ENCODE assay signal across 26 cellular contexts in the genomic region with DNA sequence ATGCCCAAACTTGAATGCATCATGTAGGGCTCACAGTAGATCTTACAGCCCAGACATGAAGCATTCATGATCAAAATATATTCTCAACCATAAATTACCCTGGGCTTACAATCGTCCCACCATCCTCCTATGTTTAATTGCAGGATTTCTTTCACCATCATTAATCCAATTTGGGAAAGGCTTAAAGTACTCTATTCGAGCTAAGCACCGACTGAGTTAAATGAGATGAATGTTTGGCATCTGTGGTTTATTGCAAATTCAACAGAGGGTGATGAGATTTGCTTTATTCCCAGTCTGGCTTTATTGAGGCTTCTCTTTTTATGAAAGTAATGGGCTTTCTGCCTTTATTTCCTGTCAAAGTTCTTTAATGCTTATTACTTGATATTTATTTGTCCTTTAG.
DNase-seq lines count a peak whose midpoint lies in the region; ATAC-seq and TF ChIP-seq lines count a peak whose summit lies in the region.
"Had no signal": no experiment of that assay in that cellular context is flagged by ENCODE, and none has a peak within 500 bp of the region (broad histone marks: within the 10 kb centered on the region; RNA-seq: fewer than 3 reads in every experiment).

No MANE protein-coding gene starts in this region.

- CTCF ChIA-PET in activated naive CD4-positive, alpha-beta T cell treated with anti-CD3 and anti-CD28 coated beads for 36 hours (lab: Charles Lee): no interaction called here
- CTCF ChIA-PET in PC-3 (lab: Charles Lee): no interaction called here

- POLR2A ChIA-PET in PC-3 (lab: Charles Lee; ENCODE audit: unreplicated experiment): no interaction called here

- H3K27ac Mint-ChIP-seq in activated naive CD4-positive, alpha-beta T cell treated with anti-CD3 and anti-CD28 coated beads, Interleukin-2, amount 50 U/mL, for 24 hours: peak overlapping the region; percentile 10
- H3K27ac Mint-ChIP-seq in activated naive CD4-positive, alpha-beta T cell treated with anti-CD3 and anti-CD28 coated beads for 36 hours: no peak overlapping the region
- H3K27ac Mint-ChIP-seq: CD4-positive, CD25-positive, alpha-beta regulatory T cell; GM23338 had no signal

- no peaks in the 10 kb centered on the region for H3K27me3 ChIP-seq in PC-3 (ENCODE audit: low read length)
- H3K27me3 ChIP-seq in MG63: no peaks in the 10 kb centered on the region
- H3K27me3 ChIP-seq: BE2C, Peyer's patch, SJCRH30 had no signal

- no peaks in the 10 kb centered on the region for H3K4me1 Mint-ChIP-seq in activated naive CD4-positive, alpha-beta T cell treated with anti-CD3 and anti-CD28 coated beads, Interleukin-2, amount 50 U/mL, for 24 hours
- H3K4me1 Mint-ChIP-seq in activated naive CD4-positive, alpha-beta T cell treated with anti-CD3 and anti-CD28 coated beads for 36 hours (ENCODE audit: low read depth): no peaks in the 10 kb centered on the region
- H3K4me1 Mint-ChIP-seq: CD4-positive, CD25-positive, alpha-beta regulatory T cell had no signal

- no peak overlapping the region for H2AFZ ChIP-seq in PC-3 (ENCODE audit: low read length)
- H2AFZ ChIP-seq: GM23338 had no signal

- H3K9me3 ChIP-seq in PC-3 (ENCODE audit: low read length): no peaks in the 10 kb centered on the region
- H3K9me3 ChIP-seq in MG63: no peaks in the 10 kb centered on the region
- H3K9me3 ChIP-seq: BE2C, Peyer's patch, SJCRH30 had no signal

- peaks cover 43% of the 10 kb centered on the region for H3K4me1 ChIP-seq in PC-3 (ENCODE audit: insufficient read depth, low read length)
- H3K4me1 ChIP-seq in urinary bladder (ENCODE audit: insufficient read depth): no peaks in the 10 kb centered on the region
- H3K4me1 ChIP-seq: BE2C, Peyer's patch had no signal

- H3K27me3 Mint-ChIP-seq in activated naive CD4-positive, alpha-beta T cell treated with anti-CD3 and anti-CD28 coated beads, Interleukin-2, amount 50 U/mL, for 24 hours: peaks cover 12% of the 10 kb centered on the region
- peaks cover 2% of the 10 kb centered on the region for H3K27me3 Mint-ChIP-seq in activated naive CD4-positive, alpha-beta T cell treated with anti-CD3 and anti-CD28 coated beads for 36 hours (ENCODE audit: low read depth)

- H3K36me3 Mint-ChIP-seq in activated naive CD4-positive, alpha-beta T cell treated with anti-CD3 and anti-CD28 coated beads, Interleukin-2, amount 50 U/mL, for 24 hours: no peaks in the 10 kb centered on the region
- H3K36me3 Mint-ChIP-seq in activated naive CD4-positive, alpha-beta T cell treated with anti-CD3 and anti-CD28 coated beads for 36 hours (ENCODE audit: low read depth): no peaks in the 10 kb centered on the region
- H3K36me3 Mint-ChIP-seq: CD4-positive, CD25-positive, alpha-beta regulatory T cell had no signal

- H3K4me2 ChIP-seq in PC-3 (ENCODE audit: low read length): no peak overlapping the region
- H3K4me2 ChIP-seq: GM23338 had no signal

- BruUV-seq in PC-3 (replicated peaks; lab: Mats Ljungman, UMichigan): no TSS peak

- intact Hi-C loops in activated naive CD4-positive, alpha-beta T cell treated with anti-CD3 and anti-CD28 coated beads for 36 hours (cut with micrococcal nuclease): no loop called here
- intact Hi-C loops in PC-3 (cut with micrococcal nuclease): loop anchor here (5.0 kb wide), 1 partner anchor 130 kb away; no protein-coding TSS in a partner anchor

- H3K4me3 ChIP-seq in PC-3 (ENCODE audit: low read length) (no peak overlapping the region), urinary bladder (ENCODE audit: low read depth, low read length) (no peak overlapping the region), MG63 (no peak overlapping the region)
- H3K4me3 ChIP-seq: GM23338, Peyer's patch, SJCRH30 had no signal

- no peak overlapping the region for H3K4me3 Mint-ChIP-seq in activated naive CD4-positive, alpha-beta T cell treated with anti-CD3 and anti-CD28 coated beads, Interleukin-2, amount 50 U/mL, for 24 hours
- no peak overlapping the region for H3K4me3 Mint-ChIP-seq in activated naive CD4-positive, alpha-beta T cell treated with anti-CD3 and anti-CD28 coated beads for 36 hours
- H3K4me3 Mint-ChIP-seq: CD4-positive, CD25-positive, alpha-beta regulatory T cell; GM23338 had no signal

- H3K36me3 ChIP-seq in PC-3 (ENCODE audit: low read depth, low read length): no peaks in the 10 kb centered on the region
- H3K36me3 ChIP-seq in urinary bladder (ENCODE audit: insufficient read depth): no peaks in the 10 kb centered on the region
- H3K36me3 ChIP-seq in MG63: no peaks in the 10 kb centered on the region
- H3K36me3 ChIP-seq: BE2C, Peyer's patch, SJCRH30 had no signal

- H3K9ac ChIP-seq in PC-3 (ENCODE audit: low read length): peak overlapping the region; percentile 30; the same call in 1 of the 2 replicates

- no peak for DNase-seq in activated naive CD4-positive, alpha-beta T cell treated with anti-CD3 and anti-CD28 coated beads for 36 hours
- DNase-seq in PC-3 (no peak), epithelial cell of prostate (ENCODE audit: low read depth, low spot score) (no peak), Ammon's horn (ENCODE audit: low spot score) (no peak), MG63 (no peak), C1 segment of cervical spinal cord (lab: John Stamatoyannopoulos, UW) (no peak)
- DNase-seq: 8988T; BE2C; CD4-positive, CD25-positive, alpha-beta regulatory T cell; COR-L47; DMS 273 treated with DMSO at 0.1 percent for 48 hours; DMS79 treated with DMSO at 0.1 percent for 48 hours; HCEC 1CT; KBM-7; NCI-H1105; NCI-H146; NCI-H2029 treated with DMSO at 0.1 percent for 48 hours; NCI-H226; NCI-H510A treated with DMSO at 0.1 percent for 48 hours; Peyer's patch; SJCRH30 had no signal

- TF ChIP-seq CTCF in PC-3 (conservative IDR thresholded peaks at IDR 0.05; ENCODE audit: low read depth, low read length): no peak

- no peaks in the 10 kb centered on the region for H3K9me3 Mint-ChIP-seq in activated naive CD4-positive, alpha-beta T cell treated with anti-CD3 and anti-CD28 coated beads, Interleukin-2, amount 50 U/mL, for 24 hours
- H3K9me3 Mint-ChIP-seq in activated naive CD4-positive, alpha-beta T cell treated with anti-CD3 and anti-CD28 coated beads for 36 hours: no peaks in the 10 kb centered on the region
- H3K9me3 Mint-ChIP-seq: GM23338 had no signal

- no peaks in the 10 kb centered on the region for H3K79me2 ChIP-seq in PC-3 (ENCODE audit: low read length)

- ATAC-seq in PC-3: no peak
- ATAC-seq: GM23338, HepG2 had no signal

- H3F3A ChIP-seq in PC-3 (ENCODE audit: low read length, unreplicated experiment): peaks cover 11% of the 10 kb centered on the region

- H3K27ac ChIP-seq in PC-3 (ENCODE audit: low read length) (peak overlapping the region; percentile 91), epithelial cell of prostate (peak overlapping the region; percentile 61), urinary bladder (ENCODE audit: low read depth) (peak overlapping the region; percentile 23)
- H3K27ac ChIP-seq: HL-60, Peyer's patch, SJCRH30 had no signal

- no peaks in the 10 kb centered on the region for H4K20me1 ChIP-seq in PC-3 (ENCODE audit: low read length)

- WGBS in urinary bladder: 60% methylated on average over 3 of the region's 3 CpGs

- H3K9me2 ChIP-seq in PC-3 (replicated peaks; ENCODE audit: low read length): no peaks in the 10 kb centered on the region

Comparison
In these comparisons a context has a peak if more than half of its experiments do, and no peak if none do; other contexts are left out.
1. H3K27ac ChIP-seq: peak in every context shown above with its lines; median percentile 91 in PC-3; 61 in epithelial cell of prostate; 23 in urinary bladder.